ENCODE assay signal across 1 cellular context in the genomic region with DNA sequence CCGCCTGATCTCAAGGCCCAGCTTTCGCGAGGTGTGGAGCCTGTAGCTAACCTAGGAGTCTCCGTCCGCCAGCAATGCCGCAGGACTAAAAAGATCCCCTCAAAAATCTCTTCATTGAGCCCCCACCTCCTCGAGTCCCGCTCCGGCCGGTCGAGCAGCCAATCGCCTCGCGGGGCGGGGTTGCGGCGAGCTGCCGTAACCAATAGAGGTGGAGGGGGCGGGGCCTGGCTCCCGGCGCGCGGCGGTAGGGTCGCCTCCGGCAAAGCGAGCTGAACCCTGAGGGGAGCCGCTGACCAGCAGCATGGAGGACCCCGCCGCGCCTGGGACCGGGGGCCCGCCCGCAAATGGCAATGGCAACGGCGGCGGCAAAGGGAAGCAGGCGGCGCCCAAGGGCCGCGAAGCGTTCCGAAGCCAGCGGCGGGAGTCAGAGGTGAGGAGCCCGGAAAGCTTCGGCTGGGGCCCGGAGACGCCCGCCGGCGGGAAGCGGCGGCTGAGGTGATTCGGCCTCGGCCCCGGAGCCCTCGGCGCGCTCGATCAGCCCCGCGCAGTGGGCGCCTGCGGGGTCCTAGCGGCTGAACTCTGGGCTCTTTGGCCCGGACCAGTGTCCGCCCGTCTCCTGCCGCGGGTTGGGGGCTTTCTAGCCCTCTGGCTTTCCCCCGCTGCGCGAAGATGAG.
A peak's percentile ranks its signal among the peaks of the same experiment; 100 is the strongest.
TF ChIP-seq lines count a peak whose summit lies in the region.

A gene with protein sequence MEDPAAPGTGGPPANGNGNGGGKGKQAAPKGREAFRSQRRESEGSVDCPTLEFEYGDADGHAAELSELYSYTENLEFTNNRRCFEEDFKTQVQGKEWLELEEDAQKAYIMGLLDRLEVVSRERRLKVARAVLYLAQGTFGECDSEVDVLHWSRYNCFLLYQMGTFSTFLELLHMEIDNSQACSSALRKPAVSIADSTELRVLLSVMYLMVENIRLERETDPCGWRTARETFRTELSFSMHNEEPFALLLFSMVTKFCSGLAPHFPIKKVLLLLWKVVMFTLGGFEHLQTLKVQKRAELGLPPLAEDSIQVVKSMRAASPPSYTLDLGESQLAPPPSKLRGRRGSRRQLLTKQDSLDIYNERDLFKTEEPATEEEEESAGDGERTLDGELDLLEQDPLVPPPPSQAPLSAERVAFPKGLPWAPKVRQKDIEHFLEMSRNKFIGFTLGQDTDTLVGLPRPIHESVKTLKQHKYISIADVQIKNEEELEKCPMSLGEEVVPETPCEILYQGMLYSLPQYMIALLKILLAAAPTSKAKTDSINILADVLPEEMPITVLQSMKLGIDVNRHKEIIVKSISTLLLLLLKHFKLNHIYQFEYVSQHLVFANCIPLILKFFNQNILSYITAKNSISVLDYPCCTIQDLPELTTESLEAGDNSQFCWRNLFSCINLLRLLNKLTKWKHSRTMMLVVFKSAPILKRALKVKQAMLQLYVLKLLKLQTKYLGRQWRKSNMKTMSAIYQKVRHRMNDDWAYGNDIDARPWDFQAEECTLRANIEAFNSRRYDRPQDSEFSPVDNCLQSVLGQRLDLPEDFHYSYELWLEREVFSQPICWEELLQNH (plus strand): TSS at position 261 of the 674 bp plus-strand sequence. CDS start 41 bp downstream, at position 302.

TF ChIP-seq in K562, 482 proteins besides CTCF, POLR2A, EP300 and RAD21 (continued from another document and continues in another):
- TF ChIP-seq, protein P1, sequence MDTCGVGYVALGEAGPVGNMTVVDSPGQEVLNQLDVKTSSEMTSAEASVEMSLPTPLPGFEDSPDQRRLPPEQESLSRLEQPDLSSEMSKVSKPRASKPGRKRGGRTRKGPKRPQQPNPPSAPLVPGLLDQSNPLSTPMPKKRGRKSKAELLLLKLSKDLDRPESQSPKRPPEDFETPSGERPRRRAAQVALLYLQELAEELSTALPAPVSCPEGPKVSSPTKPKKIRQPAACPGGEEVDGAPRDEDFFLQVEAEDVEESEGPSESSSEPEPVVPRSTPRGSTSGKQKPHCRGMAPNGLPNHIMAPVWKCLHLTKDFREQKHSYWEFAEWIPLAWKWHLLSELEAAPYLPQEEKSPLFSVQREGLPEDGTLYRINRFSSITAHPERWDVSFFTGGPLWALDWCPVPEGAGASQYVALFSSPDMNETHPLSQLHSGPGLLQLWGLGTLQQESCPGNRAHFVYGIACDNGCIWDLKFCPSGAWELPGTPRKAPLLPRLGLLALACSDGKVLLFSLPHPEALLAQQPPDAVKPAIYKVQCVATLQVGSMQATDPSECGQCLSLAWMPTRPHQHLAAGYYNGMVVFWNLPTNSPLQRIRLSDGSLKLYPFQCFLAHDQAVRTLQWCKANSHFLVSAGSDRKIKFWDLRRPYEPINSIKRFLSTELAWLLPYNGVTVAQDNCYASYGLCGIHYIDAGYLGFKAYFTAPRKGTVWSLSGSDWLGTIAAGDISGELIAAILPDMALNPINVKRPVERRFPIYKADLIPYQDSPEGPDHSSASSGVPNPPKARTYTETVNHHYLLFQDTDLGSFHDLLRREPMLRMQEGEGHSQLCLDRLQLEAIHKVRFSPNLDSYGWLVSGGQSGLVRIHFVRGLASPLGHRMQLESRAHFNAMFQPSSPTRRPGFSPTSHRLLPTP (IDR thresholded peaks at IDR 0.05; ENCODE audit: borderline replicate concordance, extremely low read depth, insufficient read length): no peak
- no peak for TF ChIP-seq YBX1 (IDR thresholded peaks at IDR 0.05)
- no peak for TF ChIP-seq ZNF57 (CRISPR knock-in tag; IDR thresholded peaks at IDR 0.05)
- no peak for TF ChIP-seq ZNF41 (CRISPR knock-in tag; conservative IDR thresholded peaks at IDR 0.05)
- TF ChIP-seq, protein P2, sequence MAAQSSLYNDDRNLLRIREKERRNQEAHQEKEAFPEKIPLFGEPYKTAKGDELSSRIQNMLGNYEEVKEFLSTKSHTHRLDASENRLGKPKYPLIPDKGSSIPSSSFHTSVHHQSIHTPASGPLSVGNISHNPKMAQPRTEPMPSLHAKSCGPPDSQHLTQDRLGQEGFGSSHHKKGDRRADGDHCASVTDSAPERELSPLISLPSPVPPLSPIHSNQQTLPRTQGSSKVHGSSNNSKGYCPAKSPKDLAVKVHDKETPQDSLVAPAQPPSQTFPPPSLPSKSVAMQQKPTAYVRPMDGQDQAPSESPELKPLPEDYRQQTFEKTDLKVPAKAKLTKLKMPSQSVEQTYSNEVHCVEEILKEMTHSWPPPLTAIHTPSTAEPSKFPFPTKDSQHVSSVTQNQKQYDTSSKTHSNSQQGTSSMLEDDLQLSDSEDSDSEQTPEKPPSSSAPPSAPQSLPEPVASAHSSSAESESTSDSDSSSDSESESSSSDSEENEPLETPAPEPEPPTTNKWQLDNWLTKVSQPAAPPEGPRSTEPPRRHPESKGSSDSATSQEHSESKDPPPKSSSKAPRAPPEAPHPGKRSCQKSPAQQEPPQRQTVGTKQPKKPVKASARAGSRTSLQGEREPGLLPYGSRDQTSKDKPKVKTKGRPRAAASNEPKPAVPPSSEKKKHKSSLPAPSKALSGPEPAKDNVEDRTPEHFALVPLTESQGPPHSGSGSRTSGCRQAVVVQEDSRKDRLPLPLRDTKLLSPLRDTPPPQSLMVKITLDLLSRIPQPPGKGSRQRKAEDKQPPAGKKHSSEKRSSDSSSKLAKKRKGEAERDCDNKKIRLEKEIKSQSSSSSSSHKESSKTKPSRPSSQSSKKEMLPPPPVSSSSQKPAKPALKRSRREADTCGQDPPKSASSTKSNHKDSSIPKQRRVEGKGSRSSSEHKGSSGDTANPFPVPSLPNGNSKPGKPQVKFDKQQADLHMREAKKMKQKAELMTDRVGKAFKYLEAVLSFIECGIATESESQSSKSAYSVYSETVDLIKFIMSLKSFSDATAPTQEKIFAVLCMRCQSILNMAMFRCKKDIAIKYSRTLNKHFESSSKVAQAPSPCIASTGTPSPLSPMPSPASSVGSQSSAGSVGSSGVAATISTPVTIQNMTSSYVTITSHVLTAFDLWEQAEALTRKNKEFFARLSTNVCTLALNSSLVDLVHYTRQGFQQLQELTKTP (IDR thresholded peaks at IDR 0.05; ENCODE audit: low read depth in 1 of 2, partially characterized antibody in 2 of 2): no peak
- TF ChIP-seq HNRNPH1 (optimal IDR thresholded peaks at IDR 0.05; ENCODE audit: low read depth, low read length): no peak
- no peak; the same call in 1 of the 2 replicates for TF ChIP-seq HCFC1 (IDR thresholded peaks at IDR 0.05; ENCODE audit: low read depth, low read length)
- TF ChIP-seq, protein P3, sequence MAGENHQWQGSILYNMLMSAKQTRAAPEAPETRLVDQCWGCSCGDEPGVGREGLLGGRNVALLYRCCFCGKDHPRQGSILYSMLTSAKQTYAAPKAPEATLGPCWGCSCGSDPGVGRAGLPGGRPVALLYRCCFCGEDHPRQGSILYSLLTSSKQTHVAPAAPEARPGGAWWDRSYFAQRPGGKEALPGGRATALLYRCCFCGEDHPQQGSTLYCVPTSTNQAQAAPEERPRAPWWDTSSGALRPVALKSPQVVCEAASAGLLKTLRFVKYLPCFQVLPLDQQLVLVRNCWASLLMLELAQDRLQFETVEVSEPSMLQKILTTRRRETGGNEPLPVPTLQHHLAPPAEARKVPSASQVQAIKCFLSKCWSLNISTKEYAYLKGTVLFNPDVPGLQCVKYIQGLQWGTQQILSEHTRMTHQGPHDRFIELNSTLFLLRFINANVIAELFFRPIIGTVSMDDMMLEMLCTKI (IDR thresholded peaks at IDR 0.05; ENCODE audit: partially characterized antibody): no peak
- TF ChIP-seq NCOR1 (IDR thresholded peaks at IDR 0.05): no peak
- TF ChIP-seq, protein P4, sequence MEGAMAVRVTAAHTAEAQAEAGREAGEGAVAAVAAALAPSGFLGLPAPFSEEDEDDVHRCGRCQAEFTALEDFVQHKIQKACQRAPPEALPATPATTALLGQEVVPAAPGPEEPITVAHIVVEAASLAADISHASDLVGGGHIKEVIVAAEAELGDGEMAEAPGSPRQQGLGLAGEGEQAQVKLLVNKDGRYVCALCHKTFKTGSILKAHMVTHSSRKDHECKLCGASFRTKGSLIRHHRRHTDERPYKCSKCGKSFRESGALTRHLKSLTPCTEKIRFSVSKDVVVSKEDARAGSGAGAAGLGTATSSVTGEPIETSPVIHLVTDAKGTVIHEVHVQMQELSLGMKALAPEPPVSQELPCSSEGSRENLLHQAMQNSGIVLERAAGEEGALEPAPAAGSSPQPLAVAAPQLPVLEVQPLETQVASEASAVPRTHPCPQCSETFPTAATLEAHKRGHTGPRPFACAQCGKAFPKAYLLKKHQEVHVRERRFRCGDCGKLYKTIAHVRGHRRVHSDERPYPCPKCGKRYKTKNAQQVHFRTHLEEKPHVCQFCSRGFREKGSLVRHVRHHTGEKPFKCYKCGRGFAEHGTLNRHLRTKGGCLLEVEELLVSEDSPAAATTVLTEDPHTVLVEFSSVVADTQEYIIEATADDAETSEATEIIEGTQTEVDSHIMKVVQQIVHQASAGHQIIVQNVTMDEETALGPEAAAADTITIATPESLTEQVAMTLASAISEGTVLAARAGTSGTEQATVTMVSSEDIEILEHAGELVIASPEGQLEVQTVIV (CRISPR knock-in tag; IDR thresholded peaks at IDR 0.05; ENCODE audit: borderline replicate concordance): no peak
- no peak for TF ChIP-seq ZNF75A (CRISPR knock-in tag; IDR thresholded peaks at IDR 0.05)
- no peak for TF ChIP-seq GTF2F1 (IDR thresholded peaks at IDR 0.05; ENCODE audit: low read depth, low read length)
- no peak for TF ChIP-seq ZNF644 (tag; IDR thresholded peaks at IDR 0.05; ENCODE audit: low read depth)
- TF ChIP-seq TEAD1 (CRISPR knock-in tag; IDR thresholded peaks at IDR 0.05): no peak
- no peak for TF ChIP-seq ZNF518B (CRISPR knock-in tag; IDR thresholded peaks at IDR 0.05)
- no peak for TF ChIP-seq SLC30A9 (CRISPR knock-in tag; IDR thresholded peaks at IDR 0.05)
- peak; percentile 98 for TF ChIP-seq SUPT5H (IDR thresholded peaks at IDR 0.05)
- no peak for TF ChIP-seq EWSR1 (IDR thresholded peaks at IDR 0.05; ENCODE audit: borderline replicate concordance, low read depth, partially characterized antibody)
- TF ChIP-seq SRSF7 (optimal IDR thresholded peaks at IDR 0.05; ENCODE audit: low read depth, low read length): no peak
- TF ChIP-seq UBTF (IDR thresholded peaks at IDR 0.05; ENCODE audit: borderline replicate concordance in 1 of 2, low read depth in 2 of 2, low read length in 2 of 2): peak; percentile 95 to 99
- TF ChIP-seq BRCA1 (IDR thresholded peaks at IDR 0.05): no peak
- 0 out of 2 replicates have a peak, but pooled peaks have one; percentile 83 for TF ChIP-seq BRCA1 (CRISPR knock-in tag; IDR thresholded peaks at IDR 0.05)
